Comparison of ENCODE assay signal across 9 cellular contexts in the genomic region with DNA sequence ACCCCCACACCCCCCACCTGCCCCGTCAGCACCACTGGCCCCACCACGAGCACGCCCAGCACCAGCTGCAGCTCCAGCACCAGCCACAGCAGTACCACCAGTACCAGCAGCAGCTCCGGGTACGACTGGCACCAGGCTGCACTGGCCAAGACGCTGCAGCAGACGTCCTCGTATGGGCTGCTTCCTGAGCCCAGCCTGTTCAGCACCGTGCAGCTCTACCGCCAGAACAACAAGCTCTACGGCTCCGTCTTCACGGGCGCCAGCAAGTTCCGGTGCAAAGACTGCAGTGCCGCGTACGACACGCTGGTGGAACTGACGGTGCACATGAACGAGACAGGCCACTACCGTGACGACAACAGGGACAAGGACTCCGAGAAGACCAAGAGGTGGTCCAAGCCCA.
"Had no signal": no experiment of that assay in that cellular context is flagged by ENCODE, and none has a peak within 500 bp of the region (broad histone marks: within the 10 kb centered on the region; RNA-seq: fewer than 3 reads in every experiment).

No MANE protein-coding gene starts in this region.

- H3K4me3 ChIP-seq: GM23248, GM23338, HAP-1 had no signal

- H3K4me1 ChIP-seq: HAP-1 had no signal

- H3K9me3 ChIP-seq: HAP-1 had no signal

- ATAC-seq: GM23338, HCT116 had no signal

- H3K9ac ChIP-seq: GM23248 had no signal

- H2AFZ ChIP-seq: GM23248, GM23338 had no signal

- H3K4me2 ChIP-seq: GM23338 had no signal

- DNase-seq: GM23248, GOT3, H7, H9, HCEC 1CT, HFFc6 had no signal

- H3K36me3 ChIP-seq: HAP-1 had no signal

- H3K27ac ChIP-seq: GM23248 had no signal
